In the genomic region with DNA sequence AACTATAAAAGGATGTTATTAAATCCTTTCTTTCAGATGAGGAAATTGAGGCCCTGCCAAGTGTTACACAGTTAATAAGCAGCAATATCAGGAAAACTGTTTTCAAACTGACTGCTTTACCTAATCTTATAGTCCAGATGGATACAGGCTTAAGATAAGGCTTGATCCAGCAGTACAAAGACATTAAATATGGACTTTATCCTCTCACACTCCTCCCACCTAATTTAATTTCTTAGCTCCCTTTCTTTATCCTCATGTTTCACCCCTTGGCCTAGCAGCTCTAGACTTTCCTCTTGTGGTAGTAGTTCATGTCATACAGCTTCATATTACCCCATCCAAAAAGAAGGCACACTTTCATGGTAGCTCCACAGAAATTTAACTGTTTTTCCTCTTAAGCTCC, we compare ENCODE assay signal across 22 cellular contexts.
"Had no signal": no experiment of that assay in that cellular context is flagged by ENCODE, and none has a peak within 500 bp of the region (broad histone marks: within the 10 kb centered on the region; RNA-seq: fewer than 3 reads in every experiment).

No MANE protein-coding gene starts in this region.

- H3K4me3 Mint-ChIP-seq: immature natural killer cell; mesothelial cell of epicardium; naive thymus-derived CD4-positive, alpha-beta T cell; natural killer cell treated with Interleukin-12 subunit alpha and Interleukin-12 subunit beta and Interleukin-15 and Interleukin-18, amount 100 ng/mL, for 72 hours; stimulated activated naive B cell treated with anti-CD40 and anti-IgM and Interleukin-4, amounts not matched to agents 10 μg/mL and 1 μg/mL and 100 μg/mL, for 72 hours had no signal

- H3K36me3 Mint-ChIP-seq: immature natural killer cell; mesothelial cell of epicardium; natural killer cell treated with Interleukin-12 subunit alpha and Interleukin-12 subunit beta and Interleukin-15 and Interleukin-18, amount 100 ng/mL, for 72 hours; stimulated activated naive B cell treated with anti-CD40 and anti-IgM and Interleukin-4, amounts not matched to agents 10 μg/mL and 1 μg/mL and 100 μg/mL, for 72 hours had no signal

- H3K9me3 Mint-ChIP-seq: mesothelial cell of epicardium had no signal

- DNase-seq: hypothalamus; immature natural killer cell; kidney; left ventricle myocardium inferior; mesendoderm; naive thymus-derived CD4-positive, alpha-beta T cell; ovary; right lobe of liver; stimulated activated CD4-positive, alpha-beta T cell treated with anti-CD3 and anti-CD28 coated beads, Interleukin-12 subunit alpha, Interleukin-12 subunit beta, amount 100 ng/mL, for 4 hours; stimulated activated CD4-positive, alpha-beta T cell treated with anti-CD3 and anti-CD28 coated beads, Interleukin-15, amount 100 ng/mL, for 24 hours; stimulated activated CD4-positive, alpha-beta T cell treated with anti-CD3 and anti-CD28 coated beads, Interleukin-2, amount 100 ng/mL, for 24 hours; stimulated activated CD4-positive, alpha-beta T cell treated with anti-CD3 and anti-CD28 coated beads, Interleukin-4, amount 100 ng/mL, for 1 hour; stimulated activated naive B cell treated with anti-CD40 and anti-IgM and Interleukin-4, amounts not matched to agents 10 μg/mL and 1 μg/mL and 100 μg/mL, for 72 hours; stimulated activated naive CD8-positive, alpha-beta T cell treated with anti-CD3 and anti-CD28 coated beads, Interleukin-15, Interleukin-2, amounts not matched to agents 100 U/mL and 50 U/mL, for 24 hours; stomach; testis; thyroid gland; transverse colon; upper lobe of left lung had no signal

- ATAC-seq: naive thymus-derived CD4-positive, alpha-beta T cell; natural killer cell treated with Interleukin-12 subunit alpha and Interleukin-12 subunit beta and Interleukin-15 and Interleukin-18, amount 100 ng/mL, for 72 hours; right lobe of liver; stimulated activated naive B cell treated with anti-CD40 and anti-IgM and Interleukin-4, amounts not matched to agents 10 μg/mL and 1 μg/mL and 100 μg/mL, for 72 hours; stimulated activated naive CD8-positive, alpha-beta T cell treated with anti-CD3 and anti-CD28 coated beads, Interleukin-15, Interleukin-2, amounts not matched to agents 100 U/mL and 50 U/mL, for 24 hours had no signal

- H3K4me1 Mint-ChIP-seq: immature natural killer cell; stimulated activated naive B cell treated with anti-CD40 and anti-IgM and Interleukin-4, amounts not matched to agents 10 μg/mL and 1 μg/mL and 100 μg/mL, for 72 hours had no signal

- H3K27ac Mint-ChIP-seq: immature natural killer cell; mesothelial cell of epicardium; naive thymus-derived CD4-positive, alpha-beta T cell; natural killer cell treated with Interleukin-12 subunit alpha and Interleukin-12 subunit beta and Interleukin-15 and Interleukin-18, amount 100 ng/mL, for 72 hours; progenitor cell of endocrine pancreas; stimulated activated naive B cell treated with anti-CD40 and anti-IgM and Interleukin-4, amounts not matched to agents 10 μg/mL and 1 μg/mL and 100 μg/mL, for 72 hours had no signal

- H3K27me3 Mint-ChIP-seq: natural killer cell treated with Interleukin-12 subunit alpha and Interleukin-12 subunit beta and Interleukin-15 and Interleukin-18, amount 100 ng/mL, for 72 hours; progenitor cell of endocrine pancreas had no signal
